In genomic region chr4:77031544-77031943, GRCh38 we compare ENCODE assay signal across 19 cellular contexts. TPM values are rescaled to one million over a fixed set of nuclear protein-coding genes. Genes with fewer than 3 reads are reported as not detected.
A peak's percentile ranks its signal among the peaks of the same experiment; 100 is the strongest.
DNase-seq lines count a peak whose midpoint lies in the region; ATAC-seq and TF ChIP-seq lines count a peak whose summit lies in the region.
"Had no signal": no experiment of that assay in that cellular context is flagged by ENCODE, and none has a peak within 500 bp of the region (broad histone marks: within the 10 kb centered on the region; RNA-seq: fewer than 3 reads in every experiment).

No MANE protein-coding gene starts in this region.

- H3K27me3 Mint-ChIP-seq in activated T-cell treated with anti-CD3 and anti-CD28 coated beads, Interleukin-2, amount 50 U/mL, for 4 hours (ENCODE audit: low read depth) = no peaks in the 10 kb centered on the region
- H3K27me3 Mint-ChIP-seq in activated naive CD8-positive, alpha-beta T cell treated with anti-CD3 and anti-CD28 coated beads, Interleukin-2, amount 10 ng/mL, durations not matched to agents 7 days and 5 days = no peaks in the 10 kb centered on the region
- H3K27me3 Mint-ChIP-seq in osteocyte (ENCODE audit: unreplicated experiment) = no peaks in the 10 kb centered on the region
- H3K27me3 Mint-ChIP-seq: IgD-negative memory B cell had no signal

- peak overlapping the region; percentile 36 for H3K9ac ChIP-seq in Loucy (ENCODE audit: low read depth, low read length, poor library complexity, severe bottlenecking)

- no peak for DNase-seq in activated T-cell treated with anti-CD3 and anti-CD28 coated beads, Interleukin-2, amount 50 U/mL, for 4 hours
- DNase-seq in activated T-cell treated with anti-CD3 and anti-CD28 coated beads for 4 hours (no peak), osteocyte (ENCODE audit: extremely low spot score, unreplicated experiment) (no peak), HuH-7 (ENCODE audit: low spot score) (no peak), adrenal gland (no peak), SW 1271 (lab: John Stamatoyannopoulos, UW) (no peak)
- DNase-seq in activated naive CD8-positive, alpha-beta T cell treated with anti-CD3 and anti-CD28 coated beads, Interleukin-2, amount 10 ng/mL, durations not matched to agents 7 days and 5 days = no peak
- DNase-seq: activated gamma-delta T cell, body of pancreas, colonic mucosa, GDM1, NCI-H1694, right lobe of liver, tibial artery had no signal

- no peaks in the 10 kb centered on the region for H4K20me1 ChIP-seq in Loucy (ENCODE audit: insufficient read depth, low read length, poor library complexity, severe bottlenecking)

- H3K4me3 ChIP-seq in Loucy (ENCODE audit: low read length, poor library complexity, severe bottlenecking) = peak overlapping the region; percentile 36
- no peak overlapping the region for H3K4me3 ChIP-seq in adrenal gland
- H3K4me3 ChIP-seq: body of pancreas, colonic mucosa, GM12878, right lobe of liver, tibial artery had no signal

- H3K79me2 ChIP-seq in Loucy (ENCODE audit: insufficient read depth, low read length) = no peaks in the 10 kb centered on the region

- TF ChIP-seq POLR2A in adrenal gland (IDR thresholded peaks at IDR 0.05) = no peak

- peak; percentile 78 to 80 for ATAC-seq in activated T-cell treated with anti-CD3 and anti-CD28 coated beads, Interleukin-2, amount 50 U/mL, for 4 hours
- peak; percentile 87 for ATAC-seq in activated naive CD8-positive, alpha-beta T cell treated with anti-CD3 and anti-CD28 coated beads, Interleukin-2, amount 10 ng/mL, durations not matched to agents 7 days and 5 days (ENCODE audit: low read depth)
- ATAC-seq: body of pancreas, GM12878, right lobe of liver had no signal

- no peaks in the 10 kb centered on the region for H3K9me3 ChIP-seq in Loucy (ENCODE audit: insufficient read depth, low read depth, low read length)
- H3K9me3 ChIP-seq in adrenal gland (replicated peaks in 1 of 3) = no peaks in the 10 kb centered on the region
- H3K9me3 ChIP-seq: body of pancreas, colonic mucosa, right lobe of liver, tibial artery had no signal

- peaks cover 39% of the 10 kb centered on the region for H3K36me3 Mint-ChIP-seq in activated T-cell treated with anti-CD3 and anti-CD28 coated beads, Interleukin-2, amount 50 U/mL, for 4 hours (ENCODE audit: insufficient read depth)
- peaks cover 36% of the 10 kb centered on the region for H3K36me3 Mint-ChIP-seq in activated naive CD8-positive, alpha-beta T cell treated with anti-CD3 and anti-CD28 coated beads, Interleukin-2, amount 10 ng/mL, durations not matched to agents 7 days and 5 days
- peaks cover 60% of the 10 kb centered on the region for H3K36me3 Mint-ChIP-seq in osteocyte (ENCODE audit: unreplicated experiment)

- H3K36me3 ChIP-seq in Loucy (ENCODE audit: insufficient read depth, low read length) (peaks cover 23% of the 10 kb centered on the region; the same call in 1 of the 2 replicates), adrenal gland (replicated peaks in 1 of 2) (peaks cover 0 to 30% of the 10 kb centered on the region in 2 donors)

- H3K9me3 Mint-ChIP-seq in activated T-cell treated with anti-CD3 and anti-CD28 coated beads, Interleukin-2, amount 50 U/mL, for 4 hours = no peaks in the 10 kb centered on the region
- H3K9me3 Mint-ChIP-seq in activated naive CD8-positive, alpha-beta T cell treated with anti-CD3 and anti-CD28 coated beads, Interleukin-2, amount 10 ng/mL, durations not matched to agents 7 days and 5 days = no peaks in the 10 kb centered on the region
- no peaks in the 10 kb centered on the region for H3K9me3 Mint-ChIP-seq in osteocyte (ENCODE audit: unreplicated experiment)
- H3K9me3 Mint-ChIP-seq: IgD-negative memory B cell had no signal

- H3F3A ChIP-seq in Loucy (ENCODE audit: low read depth) = peaks cover 7% of the 10 kb centered on the region; the same call in 1 of the 2 replicates

- no peaks in the 10 kb centered on the region for H3K27me3 ChIP-seq in Loucy (ENCODE audit: insufficient read depth, low read length, poor library complexity, severe bottlenecking)
- no peaks in the 10 kb centered on the region for H3K27me3 ChIP-seq in adrenal gland
- H3K27me3 ChIP-seq: body of pancreas, colonic mucosa, right lobe of liver, tibial artery had no signal

- H3K27ac Mint-ChIP-seq in activated naive CD8-positive, alpha-beta T cell treated with anti-CD3 and anti-CD28 coated beads, Interleukin-2, amount 10 ng/mL, durations not matched to agents 7 days and 5 days = peak overlapping the region; percentile 48
- peak overlapping the region; percentile 70 for H3K27ac Mint-ChIP-seq in osteocyte (ENCODE audit: unreplicated experiment)
- H3K27ac Mint-ChIP-seq: IgD-negative memory B cell had no signal

- H2AFZ ChIP-seq in Loucy (ENCODE audit: low read length) = peak overlapping the region; percentile 1; the same call in 1 of the 2 replicates

- TF ChIP-seq CTCF in Loucy (conservative IDR thresholded peaks at IDR 0.05; ENCODE audit: low read length) = no peak
- no peak for TF ChIP-seq CTCF in osteocyte (IDR thresholded peaks at IDR 0.05)
- no peak for TF ChIP-seq CTCF in adrenal gland (IDR thresholded peaks at IDR 0.05)

- peaks cover 42% of the 10 kb centered on the region for H3K4me1 Mint-ChIP-seq in activated T-cell treated with anti-CD3 and anti-CD28 coated beads, Interleukin-2, amount 50 U/mL, for 4 hours (ENCODE audit: low read depth)
- H3K4me1 Mint-ChIP-seq in activated naive CD8-positive, alpha-beta T cell treated with anti-CD3 and anti-CD28 coated beads, Interleukin-2, amount 10 ng/mL, durations not matched to agents 7 days and 5 days = peaks cover 33% of the 10 kb centered on the region
- peaks cover 58% of the 10 kb centered on the region for H3K4me1 Mint-ChIP-seq in osteocyte (ENCODE audit: unreplicated experiment)
- H3K4me1 Mint-ChIP-seq: IgD-negative memory B cell had no signal

- POLR2A ChIA-PET in activated naive CD8-positive, alpha-beta T cell treated with anti-CD3 and anti-CD28 coated beads, Interleukin-2, amount 10 ng/mL, durations not matched to agents 7 days and 5 days (lab: Charles Lee) = interaction anchor here (0.9 to 1.5 kb wide), 6 partner anchors 13 to 82 kb away, joined by 3 to 5 read pairs (median 4); partner anchors contain the start of gene SEPTIN11

- H3K9me2 ChIP-seq in Loucy (replicated peaks; ENCODE audit: low read depth, low read length) = no peaks in the 10 kb centered on the region

- peaks cover 22% of the 10 kb centered on the region for H3K4me1 ChIP-seq in Loucy (ENCODE audit: insufficient read depth, low read length, poor library complexity, severe bottlenecking)
- H3K4me1 ChIP-seq in adrenal gland (replicated peaks in 1 of 2) = no peaks in the 10 kb centered on the region
- H3K4me1 ChIP-seq: body of pancreas, colonic mucosa, right lobe of liver had no signal

- WGBS in adrenal gland, 4 donors = 86 to 92% (median 88%) methylated on average over 5 of the region's 5 CpGs

- no peak overlapping the region for H3K4me3 Mint-ChIP-seq in activated T-cell treated with anti-CD3 and anti-CD28 coated beads, Interleukin-2, amount 50 U/mL, for 4 hours
- peak overlapping the region; percentile 24 for H3K4me3 Mint-ChIP-seq in activated naive CD8-positive, alpha-beta T cell treated with anti-CD3 and anti-CD28 coated beads, Interleukin-2, amount 10 ng/mL, durations not matched to agents 7 days and 5 days
- no peak overlapping the region for H3K4me3 Mint-ChIP-seq in osteocyte (ENCODE audit: unreplicated experiment)
- H3K4me3 Mint-ChIP-seq: IgD-negative memory B cell had no signal

- peak overlapping the region; percentile 66 for H3K4me2 ChIP-seq in Loucy (ENCODE audit: low read depth, low read length, poor library complexity, severe bottlenecking)

- intact Hi-C loops in adrenal gland (cut with DNase I) = no loop called here

- no peak overlapping the region for H3K27ac ChIP-seq in adrenal gland
- H3K27ac ChIP-seq: body of pancreas, C4-2B, colonic mucosa, HL-60, right lobe of liver, tibial artery had no signal

RNA-seq across cellular contexts. Expression of gene CCNI, which starts 44.2 kb away (rescaled TPM):
- 100 to 1,000 TPM; 108 to 123 (median 114) TPM for total RNA-seq in activated T-cell treated with anti-CD3 and anti-CD28 coated beads, Interleukin-2, amount 50 U/mL, for 4 hours
- total RNA-seq in activated naive CD8-positive, alpha-beta T cell treated with anti-CD3 and anti-CD28 coated beads, Interleukin-2, amount 10 ng/mL, durations not matched to agents 7 days and 5 days = 100 to 1,000 TPM; 243 to 244 TPM
- 320 and 329 TPM in 2 replicates for total RNA-seq in osteocyte
- total RNA-seq in adrenal gland = 100 to 1,000 TPM; 114 to 261 (median 173) TPM
- polyA plus RNA-seq in adrenal gland = 100 to 1,000 TPM in 1 of 3 donors, 10 to 100 TPM in 2; 32.1 to 142 (median 54.6) TPM
